Comparison of ENCODE assay signal across 8 cellular contexts in the genomic region with DNA sequence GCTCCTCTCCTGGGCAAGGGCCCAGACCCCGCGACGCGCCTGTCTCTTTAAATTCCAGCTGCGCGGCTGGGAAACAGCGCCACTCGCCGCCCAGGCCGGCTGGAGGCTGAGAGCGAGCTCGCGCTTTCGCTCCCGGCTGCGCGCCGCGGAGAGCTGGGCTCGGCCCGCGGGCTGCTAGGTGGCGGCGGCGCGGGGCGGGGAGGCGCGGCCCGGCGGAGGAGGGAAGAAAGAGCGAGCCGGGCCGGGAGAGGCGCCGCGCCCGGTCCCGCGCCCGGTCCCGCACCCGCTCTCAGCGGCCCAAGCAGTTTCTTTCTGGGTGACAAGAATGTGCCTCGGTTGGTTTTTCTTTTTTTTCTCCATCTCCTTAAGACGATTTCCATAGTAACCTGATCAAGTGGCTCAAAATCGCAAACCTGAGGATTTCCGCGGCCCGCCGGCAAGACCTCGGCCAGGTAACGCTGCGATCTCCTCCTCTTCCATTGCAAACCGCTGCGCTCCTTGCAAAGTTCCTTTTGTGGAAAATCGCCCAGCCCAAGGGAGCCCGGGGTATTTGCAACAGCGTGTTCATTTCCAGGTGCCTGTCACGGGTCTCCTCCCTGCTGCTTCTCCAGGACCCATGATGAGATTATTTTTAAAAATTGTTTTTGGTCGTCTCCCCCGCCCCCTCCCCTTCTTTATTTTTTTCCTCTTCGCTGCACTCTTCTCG.
A peak's percentile ranks its signal among the peaks of the same experiment; 100 is the strongest.
DNase-seq lines count a peak whose midpoint lies in the region; ATAC-seq and TF ChIP-seq lines count a peak whose summit lies in the region.

No MANE protein-coding gene starts in this region.

- DNase-seq in DMS53 (lab: John Stamatoyannopoulos, UW) (peak; percentile 92), NCI-H748 (lab: John Stamatoyannopoulos, UW; ENCODE audit: unreplicated experiment) (peak; percentile 89), amygdala (lab: John Stamatoyannopoulos, UW) (peak in 49 of 56 donors; percentile 5 to 82 (median 55)), right atrium auricular region (ENCODE audit: low spot score) (peak; percentile 72), pons (ENCODE audit: low spot score) (peak; percentile 59)
- DNase-seq in effector memory CD4-positive, alpha-beta T cell = no peak

- peak in 1 of 2 donors; percentile 70 for TF ChIP-seq CTCF in right atrium auricular region (IDR thresholded peaks at IDR 0.05)

- H3K4me1 ChIP-seq in right atrium auricular region = peaks cover 0 to 8% of the 10 kb centered on the region in 2 donors
- H3K4me1 ChIP-seq in effector memory CD4-positive, alpha-beta T cell (ENCODE audit: control insufficient read depth, insufficient read depth, low read length, poor library complexity, severe bottlenecking) = no peaks in the 10 kb centered on the region

- ATAC-seq in GM19397 (IDR thresholded peaks at IDR 0.05; ENCODE audit: unreplicated experiment) = peak; percentile 96
- ATAC-seq in HG03432 (IDR thresholded peaks at IDR 0.05; ENCODE audit: unreplicated experiment) = peak; percentile 97

- peak overlapping the region in 1 of 2 donors; percentile 41 for H3K27ac ChIP-seq in right atrium auricular region
- H3K27ac ChIP-seq in effector memory CD4-positive, alpha-beta T cell (ENCODE audit: insufficient read depth, low read length, poor library complexity, severe bottlenecking) = no peak overlapping the region

- H3K27me3 ChIP-seq in right atrium auricular region = no peaks in the 10 kb centered on the region
- peaks cover 7% of the 10 kb centered on the region for H3K27me3 ChIP-seq in effector memory CD4-positive, alpha-beta T cell (replicated peaks; ENCODE audit: control insufficient read depth, insufficient read depth, low read length, poor library complexity, severe bottlenecking)

- H3K9me3 ChIP-seq in right atrium auricular region = no peaks in the 10 kb centered on the region
- H3K9me3 ChIP-seq in effector memory CD4-positive, alpha-beta T cell (ENCODE audit: control insufficient read depth, low read length) = no peaks in the 10 kb centered on the region

- H3K36me3 ChIP-seq in right atrium auricular region = no peaks in the 10 kb centered on the region
- H3K36me3 ChIP-seq in effector memory CD4-positive, alpha-beta T cell (ENCODE audit: control insufficient read depth, insufficient read depth, low read length) = no peaks in the 10 kb centered on the region

- peak overlapping the region; percentile 52 to 62 for H3K4me3 ChIP-seq in right atrium auricular region
- H3K4me3 ChIP-seq in effector memory CD4-positive, alpha-beta T cell (ENCODE audit: insufficient read depth, low read depth, low read length, poor library complexity, severe bottlenecking) = no peak overlapping the region

Comparison
In these comparisons a context has a peak if more than half of its experiments do, and no peak if none do; other contexts are left out.
1. DNase-seq: peak in DMS53 (single experiment), NCI-H748 (single experiment), amygdala (49 of 56), right atrium auricular region (single experiment) and pons (single experiment); none in effector memory CD4-positive, alpha-beta T cell (0 of 3).